1 cellular context compared by ENCODE assay signal in genomic region chr1:211559222-211560010, GRCh38.
TF ChIP-seq lines count a peak whose summit lies in the region.

No MANE protein-coding gene starts in this region.

TF ChIP-seq in H1, 55 proteins besides CTCF, POLR2A, EP300 and RAD21 (continued from another document):
- no peak for TF ChIP-seq ATF2 (IDR thresholded peaks at IDR 0.05; ENCODE audit: low read length)
- TF ChIP-seq SP4 (IDR thresholded peaks at IDR 0.05; ENCODE audit: low read length) = no peak
- no peak for TF ChIP-seq SIRT6 (IDR thresholded peaks at IDR 0.05; ENCODE audit: low read length)
- TF ChIP-seq MAX (IDR thresholded peaks at IDR 0.05) = no peak
- no peak for TF ChIP-seq KDM1A (IDR thresholded peaks at IDR 0.05; ENCODE audit: borderline replicate concordance, low read length)
- no peak for TF ChIP-seq EGR1 (IDR thresholded peaks at IDR 0.05; ENCODE audit: borderline replicate concordance, low read depth, low read length)
- no peak for TF ChIP-seq SP1 (IDR thresholded peaks at IDR 0.05; ENCODE audit: low read depth, low read length)
- no peak for TF ChIP-seq CBX5 (IDR thresholded peaks at IDR 0.05; ENCODE audit: low read depth, low read length)
- TF ChIP-seq JUN (IDR thresholded peaks at IDR 0.05; ENCODE audit: low read depth, low read length) = no peak
- TF ChIP-seq SP2 (IDR thresholded peaks at IDR 0.05; ENCODE audit: low read length) = no peak
- no peak for TF ChIP-seq POLR2AphosphoS5 (IDR thresholded peaks at IDR 0.05; ENCODE audit: low read depth, low read length)
